In genomic region chr1:38004284-38005101, GRCh38 we compare ENCODE assay signal across 8 cellular contexts. TPM values are rescaled to one million over a fixed set of nuclear protein-coding genes. Genes with fewer than 3 reads are reported as not detected.
DNase-seq lines count a peak whose midpoint lies in the region; ATAC-seq and TF ChIP-seq lines count a peak whose summit lies in the region.

No MANE protein-coding gene starts in this region.

- H3K4me1 ChIP-seq in cardiac muscle cell (ENCODE audit: low read depth) (peaks cover 45% of the 10 kb centered on the region), left ventricle myocardium inferior (peaks cover 73% of the 10 kb centered on the region), skeletal muscle tissue (ENCODE audit: control insufficient read depth in 3 of 3, insufficient read depth in 3 of 3, low read length in 3 of 3) (peaks cover 63 to 80% (median 78%) of the 10 kb centered on the region in 3 donors)

- peak overlapping the region; percentile 98 to 100 (median 100) for H3K9ac ChIP-seq in skeletal muscle tissue (ENCODE audit: low read depth in 1 of 3, low read length in 3 of 3)

- ATAC-seq in left ventricle myocardium superior, result no peak

- H3K9me3 ChIP-seq in cardiac muscle cell (ENCODE audit: low read depth) (no peaks in the 10 kb centered on the region), left ventricle myocardium inferior (replicated peaks) (no peaks in the 10 kb centered on the region), skeletal muscle tissue (ENCODE audit: control insufficient read depth in 3 of 3, low read length in 3 of 3) (no peaks in the 10 kb centered on the region)

- H3K4me3 ChIP-seq in cardiac muscle cell (peak overlapping the region; percentile 88), left ventricle myocardium inferior (peak overlapping the region; percentile 78), skeletal muscle tissue (ENCODE audit: low read length in 3 of 3) (peak overlapping the region; percentile 88 to 98 (median 98))

- intact Hi-C loops in left ventricle myocardium superior (cut with micrococcal nuclease) (no loop called here), left ventricle myocardium inferior (cut with micrococcal nuclease) (no loop called here)

- H3K36me3 ChIP-seq in cardiac muscle cell (no peaks in the 10 kb centered on the region), left ventricle myocardium inferior (no peaks in the 10 kb centered on the region), skeletal muscle tissue (ENCODE audit: control insufficient read depth in 3 of 3, insufficient read depth in 3 of 3, low read length in 3 of 3) (peaks cover 13 to 19% (median 13%) of the 10 kb centered on the region in 3 donors)

- H3K27ac ChIP-seq in cardiac muscle cell (peak overlapping the region; percentile 84), left ventricle myocardium inferior (replicated peaks) (peak overlapping the region; percentile 95), skeletal muscle tissue (ENCODE audit: low read depth, low read length) (peak overlapping the region; percentile 99)

- TF ChIP-seq CTCF in cardiac muscle cell (IDR thresholded peaks at IDR 0.05; ENCODE audit: low read depth, low read length), result peak; percentile 7
- TF ChIP-seq CTCF in left ventricle myocardium inferior (IDR thresholded peaks at IDR 0.05; ENCODE audit: borderline replicate concordance), result no peak

- H3K27me3 ChIP-seq in cardiac muscle cell (no peaks in the 10 kb centered on the region), left ventricle myocardium inferior (ENCODE audit: low read depth) (no peaks in the 10 kb centered on the region), skeletal muscle tissue (ENCODE audit: control insufficient read depth in 3 of 3, insufficient read depth in 3 of 3, low read length in 3 of 3) (no peaks in the 10 kb centered on the region)

- DNase-seq in cardiac muscle cell (ENCODE audit: low read depth in 1 of 2, low spot score in 1 of 2) (peak; percentile 30 to 41), left ventricle myocardium superior (no peak), left ventricle myocardium inferior (no peak), cerebellar cortex (ENCODE audit: low spot score) (no peak), NCI-H2107 treated with DMSO at 0.1 percent for 48 hours (lab: John Stamatoyannopoulos, UW; ENCODE audit: unreplicated experiment) (no peak), epidermal melanocyte (ENCODE audit: insufficient read length, low spot score) (no peak)
- DNase-seq in activated CD8-positive, alpha-beta memory T cell treated with anti-CD3 and anti-CD28 coated beads, Interleukin-2, amount 50 U/mL, for 48 hours, result peak; percentile 63

RNA-seq across cellular contexts. Expression of gene FHL3, which starts 0.8 kb away (rescaled TPM):
- total RNA-seq in cardiac muscle cell (27.5 and 47.4 TPM in 2 replicates), left ventricle myocardium superior (13.3 TPM), left ventricle myocardium inferior (15.8 TPM), skeletal muscle tissue (58.5 TPM)
- polyA plus RNA-seq in cardiac muscle cell, result 33.0 and 38.6 TPM in 2 replicates

RNA-seq across cellular contexts. Expression of gene UTP11, which starts 8.0 kb away (rescaled TPM):
- total RNA-seq in cardiac muscle cell (55.4 and 57.7 TPM in 2 replicates), left ventricle myocardium superior (38.6 TPM), left ventricle myocardium inferior (39.6 TPM), skeletal muscle tissue (61.1 TPM)
- 42.7 and 57.0 TPM in 2 replicates for polyA plus RNA-seq in cardiac muscle cell

RNA-seq across cellular contexts. Expression of gene SF3A3, which starts 14.7 kb away (rescaled TPM):
- total RNA-seq in cardiac muscle cell (48.0 and 51.1 TPM in 2 replicates), left ventricle myocardium superior (28.2 TPM), left ventricle myocardium inferior (29.5 TPM), skeletal muscle tissue (53.2 TPM)
- 47.7 and 58.9 TPM in 2 replicates for polyA plus RNA-seq in cardiac muscle cell

RNA-seq across cellular contexts. Expression of gene POU3F1, which starts 42.1 kb away (rescaled TPM):
- 0.30 TPM in 1 of 2 replicates, not detected in the other for total RNA-seq in cardiac muscle cell
- polyA plus RNA-seq in cardiac muscle cell, result 0.07 TPM in 1 of 2 replicates, not detected in the other
- total RNA-seq in left ventricle myocardium superior, result not detected
- total RNA-seq in left ventricle myocardium inferior, result 0.11 TPM
- total RNA-seq in skeletal muscle tissue, result 0.52 TPM

RNA-seq across cellular contexts. Expression of gene INPP5B, which starts 57.6 kb away (rescaled TPM):
- total RNA-seq in cardiac muscle cell, result 14.0 and 18.4 TPM in 2 replicates
- 9.9 and 14.1 TPM in 2 replicates for polyA plus RNA-seq in cardiac muscle cell
- 12.0 TPM for total RNA-seq in left ventricle myocardium superior
- 10.9 TPM for total RNA-seq in left ventricle myocardium inferior
- 9.4 TPM for total RNA-seq in skeletal muscle tissue

Comparison
In these comparisons a context has a peak if more than half of its experiments do, and no peak if none do; other contexts are left out.
1. DNase-seq: peak in cardiac muscle cell (2 of 2) and activated CD8-positive, alpha-beta memory T cell treated with anti-CD3 and anti-CD28 coated beads, Interleukin-2, amount 50 U/mL, for 48 hours (single experiment); none in left ventricle myocardium superior (single experiment), left ventricle myocardium inferior (single experiment), cerebellar cortex (single experiment), NCI-H2107 treated with DMSO at 0.1 percent for 48 hours (single experiment) and epidermal melanocyte (single experiment).
2. Peak in every context shown above with its lines, with median percentiles within 50 percentile points of each other: H3K27ac ChIP-seq and H3K4me3 ChIP-seq.